In the genomic region with DNA sequence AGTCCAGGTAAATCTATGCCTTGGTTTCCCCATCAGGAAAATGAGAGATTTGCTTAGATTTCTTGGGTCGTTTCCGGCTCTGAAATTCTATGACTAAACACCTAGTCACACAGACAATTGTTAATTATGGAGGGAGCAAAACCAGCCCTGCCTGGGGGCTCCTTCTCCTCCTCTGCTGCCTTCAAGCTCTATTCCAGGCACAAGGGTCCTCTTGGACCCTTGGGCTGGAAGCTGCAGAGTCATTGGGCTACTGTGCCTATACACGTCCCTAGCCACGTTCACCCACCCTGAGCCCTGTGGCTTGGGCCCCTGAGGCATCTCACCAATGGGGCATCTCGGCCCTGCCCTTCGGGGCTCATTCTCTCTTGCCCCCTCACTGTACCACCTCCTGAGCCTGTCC, we compare ENCODE assay signal across 22 cellular contexts.
"Had no signal": no experiment of that assay in that cellular context is flagged by ENCODE, and none has a peak within 500 bp of the region (broad histone marks: within the 10 kb centered on the region; RNA-seq: fewer than 3 reads in every experiment).

No MANE protein-coding gene starts in this region.

- H3K4me3 ChIP-seq: coronary artery, left ventricle myocardium inferior, ovary, prostate gland, thyroid gland had no signal

- H3K27me3 ChIP-seq: ovary, thyroid gland had no signal

- H3K9me3 ChIP-seq: left ventricle myocardium inferior, ovary, prostate gland, thyroid gland had no signal

- H3K27ac Mint-ChIP-seq: activated CD4-positive, alpha-beta T cell treated with anti-CD3 and anti-CD28 coated beads, Interleukin-2, amount 10 ng/mL, durations not matched to agents 7 days and 5 days; activated naive CD4-positive, alpha-beta T cell treated with anti-CD3 and anti-CD28 coated beads for 36 hours; natural killer cell had no signal

- H3K36me3 ChIP-seq: left ventricle myocardium inferior, ovary, prostate gland, thyroid gland, WERI-Rb-1 had no signal

- DNase-seq: activated CD4-positive, alpha-beta T cell treated with anti-CD3 and anti-CD28 coated beads, Interleukin-2, amount 10 ng/mL, durations not matched to agents 7 days and 5 days; activated CD4-positive, CD25-positive, alpha-beta regulatory T cell treated with anti-CD3 and anti-CD28 coated beads, Interleukin-2, amount 50 U/mL, for 72 hours; activated CD8-positive, alpha-beta memory T cell treated with anti-CD3 and anti-CD28 coated beads, Interleukin-2, amount 50 U/mL, for 48 hours; activated naive CD4-positive, alpha-beta T cell treated with anti-CD3 and anti-CD28 coated beads for 36 hours; activated T-cell treated with anti-CD3 and anti-CD28 coated beads, Interleukin-2, amount 50 U/mL, for 4 hours; amygdala; cerebellar nuclear complex; erythroblast; foreskin melanocyte; kidney glomerular epithelial cell; left ventricle myocardium inferior; midbrain; natural killer cell; ovary; stimulated activated CD4-positive, alpha-beta T cell treated with anti-CD3 and anti-CD28 coated beads, Interleukin-12 subunit alpha, Interleukin-12 subunit beta, amount 100 ng/mL, for 4 hours; stimulated activated CD4-positive, alpha-beta T cell treated with anti-CD3 and anti-CD28 coated beads, Interleukin-4, amount 100 ng/mL, for 4 hours; stimulated activated naive CD8-positive, alpha-beta T cell treated with anti-CD3 and anti-CD28 coated beads, Interleukin-15, Interleukin-2, amounts not matched to agents 100 U/mL and 50 U/mL, for 24 hours; T-helper 1 cell; thyroid gland; WERI-Rb-1 had no signal

- H3K36me3 Mint-ChIP-seq: natural killer cell had no signal

- H3K4me3 Mint-ChIP-seq: activated CD4-positive, alpha-beta T cell treated with anti-CD3 and anti-CD28 coated beads, Interleukin-2, amount 10 ng/mL, durations not matched to agents 7 days and 5 days; activated naive CD4-positive, alpha-beta T cell treated with anti-CD3 and anti-CD28 coated beads for 36 hours; activated T-cell treated with anti-CD3 and anti-CD28 coated beads, Interleukin-2, amount 50 U/mL, for 4 hours; natural killer cell had no signal

- H3K27ac ChIP-seq: coronary artery, left ventricle myocardium inferior, ovary, prostate gland, thyroid gland had no signal

- H3K4me1 Mint-ChIP-seq: natural killer cell had no signal

- H3K4me1 ChIP-seq: left ventricle myocardium inferior, prostate gland, thyroid gland had no signal

- ATAC-seq: activated T-cell treated with anti-CD3 and anti-CD28 coated beads, Interleukin-2, amount 50 U/mL, for 4 hours; natural killer cell; stimulated activated naive CD8-positive, alpha-beta T cell treated with anti-CD3 and anti-CD28 coated beads, Interleukin-15, Interleukin-2, amounts not matched to agents 100 U/mL and 50 U/mL, for 24 hours had no signal

- H3K9me3 Mint-ChIP-seq: activated CD4-positive, alpha-beta T cell treated with anti-CD3 and anti-CD28 coated beads, Interleukin-2, amount 10 ng/mL, durations not matched to agents 7 days and 5 days; activated naive CD4-positive, alpha-beta T cell treated with anti-CD3 and anti-CD28 coated beads for 36 hours; activated T-cell treated with anti-CD3 and anti-CD28 coated beads, Interleukin-2, amount 50 U/mL, for 4 hours; natural killer cell had no signal
